Comparison of ENCODE assay signal across 1 cellular context in the genomic region with DNA sequence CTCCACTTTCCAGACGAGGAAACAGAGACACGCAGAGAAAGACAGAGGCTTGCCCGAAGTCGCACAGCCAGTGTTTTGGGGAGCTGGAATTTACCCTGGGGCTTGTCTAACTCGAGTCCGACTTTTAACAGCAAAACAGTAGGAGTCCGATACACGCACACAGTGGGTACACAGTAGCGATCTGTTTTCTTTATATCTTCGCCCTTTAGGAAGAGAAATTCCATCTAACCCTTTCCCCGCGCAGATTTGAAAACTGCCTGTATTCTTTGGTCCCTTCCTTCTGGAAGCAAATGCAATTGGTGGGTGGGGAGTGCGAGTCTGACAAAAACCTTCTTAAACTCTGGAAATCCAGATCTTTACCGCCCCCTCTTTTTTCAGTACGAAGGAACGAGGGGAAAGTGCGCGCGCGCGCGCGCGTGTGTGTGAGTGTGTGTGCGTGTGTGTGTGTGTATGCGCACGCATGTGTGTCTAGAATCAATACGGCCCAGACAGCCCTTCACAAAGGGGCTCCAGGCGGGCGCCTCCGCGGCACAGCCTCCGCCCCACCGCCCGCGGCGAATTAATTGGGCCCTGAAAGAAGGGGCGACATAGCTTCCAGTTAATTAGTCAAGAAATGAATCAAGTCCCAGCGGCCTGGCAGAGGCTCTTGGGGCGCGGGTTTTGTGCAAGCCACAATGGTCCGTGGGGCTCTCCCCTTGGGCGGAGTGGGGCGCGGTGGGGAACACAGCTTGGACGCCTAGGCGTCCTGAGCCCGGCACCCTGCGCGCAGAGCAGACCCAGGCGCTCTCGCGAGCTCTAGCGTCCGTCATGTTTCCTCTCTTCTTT.
TF ChIP-seq lines count a peak whose summit lies in the region.

No MANE protein-coding gene starts in this region.

TF ChIP-seq in IMR-90, 13 proteins besides CTCF, POLR2A, EP300 and RAD21:
- TF ChIP-seq RCOR1 (IDR thresholded peaks at IDR 0.05; ENCODE audit: insufficient replicate concordance, low read length) (no peak), CEBPB (IDR thresholded peaks at IDR 0.05; ENCODE audit: low read depth, low read length) (no peak), FOS (IDR thresholded peaks at IDR 0.05; ENCODE audit: low read depth, low read length) (no peak), BHLHE40 (IDR thresholded peaks at IDR 0.05; ENCODE audit: low read depth, low read length) (no peak), MAFK (IDR thresholded peaks at IDR 0.05; ENCODE audit: low read depth, low read length) (no peak), NFE2L2 (IDR thresholded peaks at IDR 0.05; ENCODE audit: low read depth, low read length) (no peak), MAZ (IDR thresholded peaks at IDR 0.05; ENCODE audit: borderline replicate concordance, low read depth, low read length) (no peak), ELK1 (IDR thresholded peaks at IDR 0.05; ENCODE audit: borderline replicate concordance, low read depth, low read length) (no peak), SMC3 (IDR thresholded peaks at IDR 0.05; ENCODE audit: low read depth, low read length) (no peak), RFX5 (IDR thresholded peaks at IDR 0.05; ENCODE audit: low read depth, low read length) (no peak)
- TF ChIP-seq, protein P1, sequence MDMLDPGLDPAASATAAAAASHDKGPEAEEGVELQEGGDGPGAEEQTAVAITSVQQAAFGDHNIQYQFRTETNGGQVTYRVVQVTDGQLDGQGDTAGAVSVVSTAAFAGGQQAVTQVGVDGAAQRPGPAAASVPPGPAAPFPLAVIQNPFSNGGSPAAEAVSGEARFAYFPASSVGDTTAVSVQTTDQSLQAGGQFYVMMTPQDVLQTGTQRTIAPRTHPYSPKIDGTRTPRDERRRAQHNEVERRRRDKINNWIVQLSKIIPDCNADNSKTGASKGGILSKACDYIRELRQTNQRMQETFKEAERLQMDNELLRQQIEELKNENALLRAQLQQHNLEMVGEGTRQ (IDR thresholded peaks at IDR 0.05; ENCODE audit: low read depth, low read length) = no peak
